6 cellular contexts compared by ENCODE assay signal in the genomic region with DNA sequence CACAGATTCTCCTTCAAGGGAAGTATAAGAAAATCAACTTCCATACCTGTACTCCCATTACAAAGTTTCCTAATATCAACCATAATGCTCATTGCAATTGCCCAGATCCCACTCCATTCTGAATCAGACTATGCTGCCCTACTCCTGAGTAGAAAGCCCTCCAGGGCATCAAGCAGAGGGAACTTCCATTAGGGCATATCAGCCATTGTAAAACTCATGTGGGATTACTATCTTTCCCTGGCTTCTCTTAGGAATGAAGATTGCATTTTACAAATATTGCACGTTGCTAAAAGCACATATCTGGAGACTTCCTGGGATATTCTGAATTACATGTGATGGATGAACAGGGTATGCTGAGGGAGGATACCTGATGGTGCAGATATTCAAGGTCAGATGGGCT.
"Had no signal": no experiment of that assay in that cellular context is flagged by ENCODE, and none has a peak within 500 bp of the region (broad histone marks: within the 10 kb centered on the region; RNA-seq: fewer than 3 reads in every experiment).

No MANE protein-coding gene starts in this region.

- H3K4me3 ChIP-seq: K562 had no signal

- ATAC-seq: HepG2, K562 had no signal

- FAIRE-seq: HepG2, HTR-8/SVneo, K562 had no signal

- H3K27ac ChIP-seq: HL-60 had no signal

- DNase-seq: IMR-90, KBM-7 had no signal
